In genomic region chr16:85637808-85638186, GRCh38 we compare ENCODE assay signal across 1 cellular context.
TF ChIP-seq lines count a peak whose summit lies in the region.

No MANE protein-coding gene starts in this region.

TF ChIP-seq in H1, 55 proteins besides CTCF, POLR2A, EP300 and RAD21 (continued from another document):
- TF ChIP-seq ATF2 (IDR thresholded peaks at IDR 0.05; ENCODE audit: low read length) (no peak), ASH2L (IDR thresholded peaks at IDR 0.05; ENCODE audit: low read length) (no peak), CTBP2 (IDR thresholded peaks at IDR 0.05; ENCODE audit: borderline replicate concordance, insufficient read depth, insufficient read length, low read length) (no peak), RFX5 (IDR thresholded peaks at IDR 0.05; ENCODE audit: borderline replicate concordance, low read depth, low read length) (no peak)
